In the genomic region with DNA sequence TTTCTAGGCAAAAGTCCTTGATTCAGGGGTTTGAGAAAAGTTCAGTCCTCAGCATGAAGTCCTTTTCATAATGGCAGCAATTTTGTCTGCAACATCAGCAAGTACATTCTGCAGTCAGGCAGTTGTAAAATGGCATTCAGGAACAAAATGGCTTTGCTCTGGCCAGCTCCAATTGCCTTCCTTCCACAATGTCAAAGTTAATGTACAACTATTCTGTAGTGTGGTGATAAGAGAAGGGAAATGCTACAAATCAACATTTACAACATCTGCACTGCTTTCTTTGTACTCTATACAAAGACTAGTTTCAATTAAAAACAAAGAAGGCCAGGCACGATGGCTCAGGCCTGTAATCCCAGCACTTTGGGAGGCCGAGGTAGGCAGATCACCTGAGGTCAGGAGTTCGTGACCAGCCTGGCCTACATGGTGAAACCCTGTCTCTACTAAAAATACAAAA, we compare ENCODE assay signal across 1 cellular context.
TF ChIP-seq lines count a peak whose summit lies in the region.

No MANE protein-coding gene starts in this region.

TF ChIP-seq in HepG2, 621 proteins besides CTCF, POLR2A, EP300 and RAD21 (continued from another document and continues in another):
- TF ChIP-seq, protein P1, sequence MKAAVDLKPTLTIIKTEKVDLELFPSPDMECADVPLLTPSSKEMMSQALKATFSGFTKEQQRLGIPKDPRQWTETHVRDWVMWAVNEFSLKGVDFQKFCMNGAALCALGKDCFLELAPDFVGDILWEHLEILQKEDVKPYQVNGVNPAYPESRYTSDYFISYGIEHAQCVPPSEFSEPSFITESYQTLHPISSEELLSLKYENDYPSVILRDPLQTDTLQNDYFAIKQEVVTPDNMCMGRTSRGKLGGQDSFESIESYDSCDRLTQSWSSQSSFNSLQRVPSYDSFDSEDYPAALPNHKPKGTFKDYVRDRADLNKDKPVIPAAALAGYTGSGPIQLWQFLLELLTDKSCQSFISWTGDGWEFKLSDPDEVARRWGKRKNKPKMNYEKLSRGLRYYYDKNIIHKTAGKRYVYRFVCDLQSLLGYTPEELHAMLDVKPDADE (CRISPR knock-in tag; IDR thresholded peaks at IDR 0.05): no peak
- TF ChIP-seq ZFYVE20 (CRISPR knock-in tag; IDR thresholded peaks at IDR 0.05; ENCODE audit: borderline replicate concordance, low read depth) (no peak), LCORL (IDR thresholded peaks at IDR 0.05) (no peak), LCORL (CRISPR knock-in tag; IDR thresholded peaks at IDR 0.05) (no peak), MAF1 (CRISPR knock-in tag; IDR thresholded peaks at IDR 0.05; ENCODE audit: borderline replicate concordance) (no peak), SYNCRIP (IDR thresholded peaks at IDR 0.05; ENCODE audit: insufficient read depth, low read depth, low read length) (no peak), PPARG (CRISPR knock-in tag; conservative IDR thresholded peaks at IDR 0.05) (no peak), POLR2AphosphoS5 (IDR thresholded peaks at IDR 0.05; ENCODE audit: low read depth, low read length) (peak; percentile 45; the same call in 1 of the 2 replicates), SRSF9 (IDR thresholded peaks at IDR 0.05; ENCODE audit: borderline replicate concordance, insufficient read depth, low read depth, low read length, poor library complexity, severe bottlenecking) (no peak), ZNF12 (CRISPR knock-in tag; IDR thresholded peaks at IDR 0.05) (peak; percentile 42; the same call in 1 of the 2 replicates), TBX2 (CRISPR knock-in tag; IDR thresholded peaks at IDR 0.05; ENCODE audit: borderline replicate concordance) (peak; percentile 77), YEATS2 (CRISPR knock-in tag; IDR thresholded peaks at IDR 0.05; ENCODE audit: borderline replicate concordance) (peak; percentile 30; the same call in 1 of the 2 replicates), NFATC3 (CRISPR knock-in tag; IDR thresholded peaks at IDR 0.05) (no peak), ZFY (CRISPR knock-in tag; IDR thresholded peaks at IDR 0.05) (peak; percentile 70), POLR2G (IDR thresholded peaks at IDR 0.05; ENCODE audit: low read depth, low read length) (no peak), TFDP2 (CRISPR knock-in tag; IDR thresholded peaks at IDR 0.05) (no peak), ZSCAN12 (CRISPR knock-in tag; IDR thresholded peaks at IDR 0.05) (no peak), ZNF816 (CRISPR knock-in tag; IDR thresholded peaks at IDR 0.05; ENCODE audit: borderline replicate concordance) (no peak), GFI1 (CRISPR knock-in tag; IDR thresholded peaks at IDR 0.05; ENCODE audit: borderline replicate concordance) (no peak), ZNF850 (CRISPR knock-in tag; conservative IDR thresholded peaks at IDR 0.05) (no peak), TCF7L2 (IDR thresholded peaks at IDR 0.05; ENCODE audit: low read depth, low read length) (no peak), ZNF766 (CRISPR knock-in tag; IDR thresholded peaks at IDR 0.05; ENCODE audit: borderline replicate concordance) (no peak), ELF4 (CRISPR knock-in tag; IDR thresholded peaks at IDR 0.05; ENCODE audit: borderline replicate concordance) (no peak), ZNF326 (CRISPR knock-in tag; IDR thresholded peaks at IDR 0.05; ENCODE audit: borderline replicate concordance) (no peak), NR2C2 (CRISPR knock-in tag; IDR thresholded peaks at IDR 0.05; ENCODE audit: borderline replicate concordance) (0 out of 2 replicates have a peak, but pooled peaks have one; percentile 23), IKZF1 (IDR thresholded peaks at IDR 0.05) (no peak), RBM39 (IDR thresholded peaks at IDR 0.05; ENCODE audit: low read depth, low read length, poor library complexity, severe bottlenecking) (no peak), TBP (CRISPR knock-in tag; IDR thresholded peaks at IDR 0.05) (no peak), REL (CRISPR knock-in tag; conservative IDR thresholded peaks at IDR 0.05) (no peak), ZNF260 (CRISPR knock-in tag; IDR thresholded peaks at IDR 0.05; ENCODE audit: borderline replicate concordance, low read depth) (no peak), ZNF878 (CRISPR knock-in tag; IDR thresholded peaks at IDR 0.05) (0 out of 2 replicates have a peak, but pooled peaks have one; percentile 32), ZFP41 (CRISPR knock-in tag; IDR thresholded peaks at IDR 0.05; ENCODE audit: borderline replicate concordance) (no peak), ZNF282 (IDR thresholded peaks at IDR 0.05; ENCODE audit: partially characterized antibody) (no peak), ZNF274 (CRISPR knock-in tag; IDR thresholded peaks at IDR 0.05) (no peak), KMT2A (CRISPR knock-in tag; IDR thresholded peaks at IDR 0.05) (peak; percentile 15; the same call in 1 of the 2 replicates), HNF4G (IDR thresholded peaks at IDR 0.05; ENCODE audit: borderline replicate concordance, low read depth, low read length) (no peak), HNF4G (CRISPR knock-in tag; IDR thresholded peaks at IDR 0.05; ENCODE audit: borderline replicate concordance, low read depth) (no peak)
- TF ChIP-seq, protein P2, sequence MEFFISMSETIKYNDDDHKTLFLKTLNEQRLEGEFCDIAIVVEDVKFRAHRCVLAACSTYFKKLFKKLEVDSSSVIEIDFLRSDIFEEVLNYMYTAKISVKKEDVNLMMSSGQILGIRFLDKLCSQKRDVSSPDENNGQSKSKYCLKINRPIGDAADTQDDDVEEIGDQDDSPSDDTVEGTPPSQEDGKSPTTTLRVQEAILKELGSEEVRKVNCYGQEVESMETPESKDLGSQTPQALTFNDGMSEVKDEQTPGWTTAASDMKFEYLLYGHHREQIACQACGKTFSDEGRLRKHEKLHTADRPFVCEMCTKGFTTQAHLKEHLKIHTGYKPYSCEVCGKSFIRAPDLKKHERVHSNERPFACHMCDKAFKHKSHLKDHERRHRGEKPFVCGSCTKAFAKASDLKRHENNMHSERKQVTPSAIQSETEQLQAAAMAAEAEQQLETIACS (CRISPR knock-in tag; IDR thresholded peaks at IDR 0.05): no peak
- TF ChIP-seq, protein P3, sequence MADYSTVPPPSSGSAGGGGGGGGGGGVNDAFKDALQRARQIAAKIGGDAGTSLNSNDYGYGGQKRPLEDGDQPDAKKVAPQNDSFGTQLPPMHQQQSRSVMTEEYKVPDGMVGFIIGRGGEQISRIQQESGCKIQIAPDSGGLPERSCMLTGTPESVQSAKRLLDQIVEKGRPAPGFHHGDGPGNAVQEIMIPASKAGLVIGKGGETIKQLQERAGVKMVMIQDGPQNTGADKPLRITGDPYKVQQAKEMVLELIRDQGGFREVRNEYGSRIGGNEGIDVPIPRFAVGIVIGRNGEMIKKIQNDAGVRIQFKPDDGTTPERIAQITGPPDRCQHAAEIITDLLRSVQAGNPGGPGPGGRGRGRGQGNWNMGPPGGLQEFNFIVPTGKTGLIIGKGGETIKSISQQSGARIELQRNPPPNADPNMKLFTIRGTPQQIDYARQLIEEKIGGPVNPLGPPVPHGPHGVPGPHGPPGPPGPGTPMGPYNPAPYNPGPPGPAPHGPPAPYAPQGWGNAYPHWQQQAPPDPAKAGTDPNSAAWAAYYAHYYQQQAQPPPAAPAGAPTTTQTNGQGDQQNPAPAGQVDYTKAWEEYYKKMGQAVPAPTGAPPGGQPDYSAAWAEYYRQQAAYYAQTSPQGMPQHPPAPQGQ (CRISPR knock-in tag; IDR thresholded peaks at IDR 0.05; ENCODE audit: borderline replicate concordance): no peak
- TF ChIP-seq, protein P4, sequence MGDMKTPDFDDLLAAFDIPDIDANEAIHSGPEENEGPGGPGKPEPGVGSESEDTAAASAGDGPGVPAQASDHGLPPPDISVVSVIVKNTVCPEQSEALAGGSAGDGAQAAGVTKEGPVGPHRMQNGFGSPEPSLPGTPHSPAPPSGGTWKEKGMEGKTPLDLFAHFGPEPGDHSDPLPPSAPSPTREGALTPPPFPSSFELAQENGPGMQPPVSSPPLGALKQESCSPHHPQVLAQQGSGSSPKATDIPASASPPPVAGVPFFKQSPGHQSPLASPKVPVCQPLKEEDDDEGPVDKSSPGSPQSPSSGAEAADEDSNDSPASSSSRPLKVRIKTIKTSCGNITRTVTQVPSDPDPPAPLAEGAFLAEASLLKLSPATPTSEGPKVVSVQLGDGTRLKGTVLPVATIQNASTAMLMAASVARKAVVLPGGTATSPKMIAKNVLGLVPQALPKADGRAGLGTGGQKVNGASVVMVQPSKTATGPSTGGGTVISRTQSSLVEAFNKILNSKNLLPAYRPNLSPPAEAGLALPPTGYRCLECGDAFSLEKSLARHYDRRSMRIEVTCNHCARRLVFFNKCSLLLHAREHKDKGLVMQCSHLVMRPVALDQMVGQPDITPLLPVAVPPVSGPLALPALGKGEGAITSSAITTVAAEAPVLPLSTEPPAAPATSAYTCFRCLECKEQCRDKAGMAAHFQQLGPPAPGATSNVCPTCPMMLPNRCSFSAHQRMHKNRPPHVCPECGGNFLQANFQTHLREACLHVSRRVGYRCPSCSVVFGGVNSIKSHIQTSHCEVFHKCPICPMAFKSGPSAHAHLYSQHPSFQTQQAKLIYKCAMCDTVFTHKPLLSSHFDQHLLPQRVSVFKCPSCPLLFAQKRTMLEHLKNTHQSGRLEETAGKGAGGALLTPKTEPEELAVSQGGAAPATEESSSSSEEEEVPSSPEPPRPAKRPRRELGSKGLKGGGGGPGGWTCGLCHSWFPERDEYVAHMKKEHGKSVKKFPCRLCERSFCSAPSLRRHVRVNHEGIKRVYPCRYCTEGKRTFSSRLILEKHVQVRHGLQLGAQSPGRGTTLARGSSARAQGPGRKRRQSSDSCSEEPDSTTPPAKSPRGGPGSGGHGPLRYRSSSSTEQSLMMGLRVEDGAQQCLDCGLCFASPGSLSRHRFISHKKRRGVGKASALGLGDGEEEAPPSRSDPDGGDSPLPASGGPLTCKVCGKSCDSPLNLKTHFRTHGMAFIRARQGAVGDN (CRISPR knock-in tag; IDR thresholded peaks at IDR 0.05): peak; percentile 59; the same call in 1 of the 2 replicates
- TF ChIP-seq, protein P5, sequence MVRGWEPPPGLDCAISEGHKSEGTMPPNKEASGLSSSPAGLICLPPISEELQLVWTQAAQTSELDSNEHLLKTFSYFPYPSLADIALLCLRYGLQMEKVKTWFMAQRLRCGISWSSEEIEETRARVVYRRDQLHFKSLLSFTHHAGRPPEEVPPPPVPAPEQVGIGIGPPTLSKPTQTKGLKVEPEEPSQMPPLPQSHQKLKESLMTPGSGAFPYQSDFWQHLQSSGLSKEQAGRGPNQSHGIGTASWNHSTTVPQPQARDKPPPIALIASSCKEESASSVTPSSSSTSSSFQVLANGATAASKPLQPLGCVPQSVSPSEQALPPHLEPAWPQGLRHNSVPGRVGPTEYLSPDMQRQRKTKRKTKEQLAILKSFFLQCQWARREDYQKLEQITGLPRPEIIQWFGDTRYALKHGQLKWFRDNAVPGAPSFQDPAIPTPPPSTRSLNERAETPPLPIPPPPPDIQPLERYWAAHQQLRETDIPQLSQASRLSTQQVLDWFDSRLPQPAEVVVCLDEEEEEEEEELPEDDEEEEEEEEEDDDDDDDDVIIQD (CRISPR knock-in tag; IDR thresholded peaks at IDR 0.05; ENCODE audit: low read depth): no peak
- TF ChIP-seq, protein P6, sequence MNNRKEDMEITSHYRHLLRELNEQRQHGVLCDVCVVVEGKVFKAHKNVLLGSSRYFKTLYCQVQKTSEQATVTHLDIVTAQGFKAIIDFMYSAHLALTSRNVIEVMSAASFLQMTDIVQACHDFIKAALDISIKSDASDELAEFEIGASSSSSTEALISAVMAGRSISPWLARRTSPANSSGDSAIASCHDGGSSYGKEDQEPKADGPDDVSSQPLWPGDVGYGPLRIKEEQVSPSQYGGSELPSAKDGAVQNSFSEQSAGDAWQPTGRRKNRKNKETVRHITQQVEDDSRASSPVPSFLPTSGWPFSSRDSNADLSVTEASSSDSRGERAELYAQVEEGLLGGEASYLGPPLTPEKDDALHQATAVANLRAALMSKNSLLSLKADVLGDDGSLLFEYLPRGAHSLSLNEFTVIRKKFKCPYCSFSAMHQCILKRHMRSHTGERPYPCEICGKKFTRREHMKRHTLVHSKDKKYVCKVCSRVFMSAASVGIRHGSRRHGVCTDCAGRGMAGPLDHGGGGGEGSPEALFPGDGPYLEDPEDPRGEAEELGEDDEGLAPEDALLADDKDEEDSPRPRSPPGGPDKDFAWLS (CRISPR knock-in tag; IDR thresholded peaks at IDR 0.05; ENCODE audit: borderline replicate concordance): no peak
- TF ChIP-seq, protein P7, sequence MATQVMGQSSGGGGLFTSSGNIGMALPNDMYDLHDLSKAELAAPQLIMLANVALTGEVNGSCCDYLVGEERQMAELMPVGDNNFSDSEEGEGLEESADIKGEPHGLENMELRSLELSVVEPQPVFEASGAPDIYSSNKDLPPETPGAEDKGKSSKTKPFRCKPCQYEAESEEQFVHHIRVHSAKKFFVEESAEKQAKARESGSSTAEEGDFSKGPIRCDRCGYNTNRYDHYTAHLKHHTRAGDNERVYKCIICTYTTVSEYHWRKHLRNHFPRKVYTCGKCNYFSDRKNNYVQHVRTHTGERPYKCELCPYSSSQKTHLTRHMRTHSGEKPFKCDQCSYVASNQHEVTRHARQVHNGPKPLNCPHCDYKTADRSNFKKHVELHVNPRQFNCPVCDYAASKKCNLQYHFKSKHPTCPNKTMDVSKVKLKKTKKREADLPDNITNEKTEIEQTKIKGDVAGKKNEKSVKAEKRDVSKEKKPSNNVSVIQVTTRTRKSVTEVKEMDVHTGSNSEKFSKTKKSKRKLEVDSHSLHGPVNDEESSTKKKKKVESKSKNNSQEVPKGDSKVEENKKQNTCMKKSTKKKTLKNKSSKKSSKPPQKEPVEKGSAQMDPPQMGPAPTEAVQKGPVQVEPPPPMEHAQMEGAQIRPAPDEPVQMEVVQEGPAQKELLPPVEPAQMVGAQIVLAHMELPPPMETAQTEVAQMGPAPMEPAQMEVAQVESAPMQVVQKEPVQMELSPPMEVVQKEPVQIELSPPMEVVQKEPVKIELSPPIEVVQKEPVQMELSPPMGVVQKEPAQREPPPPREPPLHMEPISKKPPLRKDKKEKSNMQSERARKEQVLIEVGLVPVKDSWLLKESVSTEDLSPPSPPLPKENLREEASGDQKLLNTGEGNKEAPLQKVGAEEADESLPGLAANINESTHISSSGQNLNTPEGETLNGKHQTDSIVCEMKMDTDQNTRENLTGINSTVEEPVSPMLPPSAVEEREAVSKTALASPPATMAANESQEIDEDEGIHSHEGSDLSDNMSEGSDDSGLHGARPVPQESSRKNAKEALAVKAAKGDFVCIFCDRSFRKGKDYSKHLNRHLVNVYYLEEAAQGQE (IDR thresholded peaks at IDR 0.05; ENCODE audit: borderline replicate concordance in 1 of 2, low read depth in 1 of 2, low read length in 2 of 2): no peak
